Comparison of ENCODE assay signal across 19 cellular contexts in the genomic region with DNA sequence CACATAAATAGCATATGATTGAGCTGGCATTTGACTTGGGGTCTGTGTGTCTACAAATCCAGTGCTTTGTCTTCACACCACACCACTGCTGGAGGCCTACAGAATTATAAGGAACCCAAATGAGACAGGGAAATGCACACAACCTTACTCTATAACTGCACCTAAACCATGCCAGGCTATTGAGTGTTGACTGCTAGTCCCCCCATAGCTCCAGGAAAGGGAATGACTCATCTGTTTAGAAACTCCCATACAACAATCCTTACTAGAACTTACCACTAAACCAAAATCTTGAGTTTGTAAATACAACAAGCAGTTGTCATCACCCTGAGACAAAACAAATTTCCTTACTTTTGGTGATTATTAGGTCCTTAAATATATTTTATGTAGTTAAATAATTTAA. TPM values are rescaled to one million over a fixed set of nuclear protein-coding genes. Genes with fewer than 3 reads are reported as not detected.
A peak's percentile ranks its signal among the peaks of the same experiment; 100 is the strongest.
DNase-seq lines count a peak whose midpoint lies in the region; ATAC-seq, FAIRE-seq and TF ChIP-seq lines count a peak whose summit lies in the region.
"Had no signal": no experiment of that assay in that cellular context is flagged by ENCODE, and none has a peak within 500 bp of the region (broad histone marks: within the 10 kb centered on the region; RNA-seq: fewer than 3 reads in every experiment).

No MANE protein-coding gene starts in this region.

- POLR2A ChIA-PET in A549 (lab: Yijun Ruan, JAX), result interaction anchor here (1.3 kb wide), 1 partner anchor 18 kb away, joined by 3 read pairs; no protein-coding TSS in a partner anchor

- no peak for TF ChIP-seq POLR2A in A549 (IDR thresholded peaks at IDR 0.05; ENCODE audit: low read length)
- TF ChIP-seq POLR2A in thyroid gland (IDR thresholded peaks at IDR 0.05), result no peak

- H3K9me3 ChIP-seq in A549 (no peaks in the 10 kb centered on the region), thyroid gland (no peaks in the 10 kb centered on the region)
- H3K9me3 ChIP-seq: gastrocnemius medialis, left lung had no signal

- peak; percentile 18 for FAIRE-seq in A549 (lab: Jason Lieb, UNC)

- H3K4me2 ChIP-seq in A549, result no peak overlapping the region

- H3K4me1 ChIP-seq in A549, result peaks cover 6% of the 10 kb centered on the region; the same call in 1 of the 3 replicates
- H3K4me1 ChIP-seq in thyroid gland, result no peaks in the 10 kb centered on the region
- H3K4me1 ChIP-seq: left lung had no signal

- TF ChIP-seq CTCF in A549 (IDR thresholded peaks at IDR 0.05), result no peak
- TF ChIP-seq CTCF in thyroid gland (IDR thresholded peaks at IDR 0.05), result no peak

- H3K27me3 ChIP-seq in thyroid gland, result no peaks in the 10 kb centered on the region
- H3K27me3 ChIP-seq: gastrocnemius medialis, left lung had no signal

- CTCF ChIA-PET in A549 (lab: Yijun Ruan, JAX), result interaction anchor here (1.0 to 1.6 kb wide), 2 partner anchors 15 to 24 kb away, joined by 3 read pairs; no protein-coding TSS in a partner anchor

- H3K27ac ChIP-seq in A549 (no peak overlapping the region), thyroid gland (no peak overlapping the region)
- H3K27ac ChIP-seq: gastrocnemius medialis, left lung had no signal

- TF ChIP-seq EP300 in A549 (IDR thresholded peaks at IDR 0.05), result no peak

- H3K36me3 ChIP-seq in thyroid gland, result no peaks in the 10 kb centered on the region
- H3K36me3 ChIP-seq: gastrocnemius medialis, left lung had no signal

- no peak for TF ChIP-seq RAD21 in A549 (conservative IDR thresholded peaks at IDR 0.05 in 1 of 2, IDR thresholded peaks at IDR 0.05 in 1 of 2)

- no peak for DNase-seq in A549 (ENCODE audit: low read depth in 1 of 2, low spot score in 1 of 2)
- peak; percentile 78 for DNase-seq in H4 (ENCODE audit: low spot score)
- peak; percentile 64 for DNase-seq in RPMI7951 (ENCODE audit: low read depth)
- peak; percentile 36 for DNase-seq in fibroblast of peridontal ligament (ENCODE audit: extremely low read depth)
- no peak for DNase-seq in thyroid gland
- DNase-seq in activated CD4-positive, alpha-beta T cell treated with anti-CD3 and anti-CD28 coated beads, Interleukin-2, amount 50 U/mL, for 1 hour, result no peak
- DNase-seq: ACHN; activated B cell treated with CpG ODN at 0.5 μM for 24 hours; CD8-positive, alpha-beta memory T cell; central memory CD4-positive, alpha-beta T cell; gastrocnemius medialis; Karpas-422; left lung; NCI-H1694; NCI-H345; nucleus accumbens; Right ventricle myocardium superior had no signal

- H3K4me3 ChIP-seq in A549, result no peak overlapping the region
- H3K4me3 ChIP-seq in thyroid gland (replicated peaks in 1 of 3), result no peak overlapping the region
- H3K4me3 ChIP-seq: gastrocnemius medialis, left lung had no signal

- ATAC-seq in A549, result peak in 1 of 2 experiments; percentile 55; a peak in 2 of 6 replicates
- no peak for ATAC-seq in GM21526 (IDR thresholded peaks at IDR 0.05; ENCODE audit: low FRiP score, unreplicated experiment)
- ATAC-seq in GM18870 (IDR thresholded peaks at IDR 0.05; ENCODE audit: unreplicated experiment), result no peak
- ATAC-seq: gastrocnemius medialis, left lung had no signal

- intact Hi-C loops in thyroid gland (cut with DNase I), result no loop called here

TF ChIP-seq in A549, 52 proteins besides CTCF, POLR2A, EP300 and RAD21:
- no peak for TF ChIP-seq FOSL2 (IDR thresholded peaks at IDR 0.05)
- TF ChIP-seq FOSL2 (CRISPR knock-in tag; IDR thresholded peaks at IDR 0.05), result peak; percentile 38; the same call in 1 of the 2 replicates
- TF ChIP-seq, protein P1, sequence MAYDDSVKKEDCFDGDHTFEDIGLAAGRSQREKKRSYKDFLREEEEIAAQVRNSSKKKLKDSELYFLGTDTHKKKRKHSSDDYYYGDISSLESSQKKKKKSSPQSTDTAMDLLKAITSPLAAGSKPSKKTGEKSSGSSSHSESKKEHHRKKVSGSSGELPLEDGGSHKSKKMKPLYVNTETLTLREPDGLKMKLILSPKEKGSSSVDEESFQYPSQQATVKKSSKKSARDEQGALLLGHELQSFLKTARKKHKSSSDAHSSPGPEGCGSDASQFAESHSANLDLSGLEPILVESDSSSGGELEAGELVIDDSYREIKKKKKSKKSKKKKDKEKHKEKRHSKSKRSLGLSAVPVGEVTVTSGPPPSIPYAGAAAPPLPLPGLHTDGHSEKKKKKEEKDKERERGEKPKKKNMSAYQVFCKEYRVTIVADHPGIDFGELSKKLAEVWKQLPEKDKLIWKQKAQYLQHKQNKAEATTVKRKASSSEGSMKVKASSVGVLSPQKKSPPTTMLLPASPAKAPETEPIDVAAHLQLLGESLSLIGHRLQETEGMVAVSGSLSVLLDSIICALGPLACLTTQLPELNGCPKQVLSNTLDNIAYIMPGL (CRISPR knock-in tag; IDR thresholded peaks at IDR 0.05; ENCODE audit: borderline replicate concordance), result no peak
- no peak for TF ChIP-seq CHD2 (IDR thresholded peaks at IDR 0.05; ENCODE audit: low read length, partially characterized antibody)
TF ChIP-seq in A549: peak in this region for 1.

RNA-seq across cellular contexts. Expression of gene TSC22D2, which starts 16.9 kb away (rescaled TPM):
- polyA plus RNA-seq in A549 (2011; rRNA removed) (13.8 and 13.9 TPM in 2 replicates), A549 (2017; fragmentation: RNase III; extraction: RNeasy Plus Mini Kit Qiagen cat#74134 plus additional on column Dnase treatment) (8.8 to 11.1 TPM (median 10.1 TPM) in 3 replicates)
- polyA plus RNA-seq in A549 (2012; cell fraction: cytosol; rRNA removed), result 3.2 and 4.0 TPM in 2 replicates
- 5.5 and 7.9 TPM in 2 replicates for polyA plus RNA-seq in A549 (2012; cell fraction: nucleus; rRNA removed)
- polyA minus RNA-seq in A549 (2011; rRNA and poly(A)+ RNA removed), result 27.4 and 34.4 TPM in 2 replicates
- total RNA-seq in H4 (2014; rRNA removed; shearing (Covaris generic)), result 5.8 and 7.2 TPM in 2 replicates
- 6.2 and 8.9 TPM in 2 replicates for total RNA-seq in RPMI7951 (2014; rRNA removed; shearing (Covaris generic))
- 10 to 100 TPM; 14.4 to 35.1 (median 21.2) TPM for total RNA-seq in thyroid gland

Comparison
In these comparisons a context has a peak if more than half of its experiments do, and no peak if none do; other contexts are left out.
1. DNase-seq: peak in H4 (single experiment), RPMI7951 (single experiment) and fibroblast of peridontal ligament (single experiment); none in A549 (0 of 2), thyroid gland (0 of 2) and activated CD4-positive, alpha-beta T cell treated with anti-CD3 and anti-CD28 coated beads, Interleukin-2, amount 50 U/mL, for 1 hour (single experiment).